ENCODE assay signal across 7 cellular contexts in the genomic region with DNA sequence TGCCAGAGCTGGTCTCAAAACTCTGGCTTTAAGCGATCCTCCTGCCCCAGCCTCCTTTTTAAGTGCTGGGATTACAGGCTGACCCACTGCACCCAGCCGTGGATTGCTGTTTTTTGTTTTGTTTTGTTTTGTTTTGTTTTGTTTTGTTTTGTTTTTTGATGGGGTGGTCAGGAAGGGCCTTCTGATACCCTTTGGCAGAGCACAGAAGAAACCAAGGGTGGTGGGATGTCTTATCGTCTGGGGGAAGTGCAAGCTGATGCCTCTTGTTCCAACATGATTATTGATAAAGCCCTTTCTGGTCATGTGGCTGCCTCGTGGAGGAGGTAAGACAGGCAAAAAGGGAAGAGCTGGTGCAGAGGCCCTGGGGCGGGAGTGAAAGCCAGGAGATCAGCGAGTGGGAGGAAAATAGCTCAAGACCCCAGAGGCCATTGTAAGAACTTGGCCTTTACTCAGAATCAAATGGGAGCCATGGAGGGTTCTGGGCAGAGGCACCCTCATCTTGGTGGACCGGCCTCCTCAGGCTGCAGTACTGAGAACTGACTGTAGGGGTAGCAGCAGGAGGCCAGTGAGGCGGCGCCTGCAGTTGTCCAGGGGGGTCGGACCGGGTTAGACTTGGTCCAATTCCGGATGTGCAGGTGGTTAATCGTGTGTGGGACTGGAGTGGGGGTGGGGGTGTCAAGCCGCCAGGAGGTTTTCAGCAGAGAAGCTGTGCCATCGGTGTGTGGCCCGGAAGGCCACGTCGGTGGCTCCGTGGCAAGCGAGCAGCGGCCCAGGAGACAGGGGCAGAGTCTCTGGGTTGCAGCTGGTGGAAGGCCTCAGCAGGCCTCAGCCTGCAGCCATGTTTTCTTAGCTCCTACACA.
DNase-seq lines count a peak whose midpoint lies in the region; ATAC-seq and TF ChIP-seq lines count a peak whose summit lies in the region.

No MANE protein-coding gene starts in this region.

- TF ChIP-seq POLR2A in erythroblast (IDR thresholded peaks at IDR 0.05; ENCODE audit: low read length): no peak

- peak; percentile 53 for TF ChIP-seq CTCF in GM13977 (IDR thresholded peaks at IDR 0.05; ENCODE audit: extremely low read depth, insufficient read depth, missing control alignments)

- DNase-seq in GM13977 (ENCODE audit: low spot score): no peak
- peak; percentile 10 for DNase-seq in T-helper 9 cell
- DNase-seq in erythroblast (lab: John Stamatoyannopoulos, UW): peak; percentile 70 to 74
- peak; percentile 26 to 32 for DNase-seq in stimulated activated CD4-positive, alpha-beta T cell treated with anti-CD3 and anti-CD28 coated beads, Interleukin-2, amount 100 ng/mL, for 24 hours
- no peak for DNase-seq in islet precursor cell

- in situ Hi-C loops in GM13977 (cut with MboI; ENCODE audit: low pct_unique_long_range_greater_than_20kb, low sequenced_read_pairs, unreplicated experiment): no loop called here

- no peak for ATAC-seq in GM19328 (IDR thresholded peaks at IDR 0.05; ENCODE audit: unreplicated experiment)
- ATAC-seq in GM21528 (IDR thresholded peaks at IDR 0.05; ENCODE audit: low FRiP score, unreplicated experiment): no peak

Comparison
In these comparisons a context has a peak if more than half of its experiments do, and no peak if none do; other contexts are left out.
1. DNase-seq: peak in T-helper 9 cell (single experiment), erythroblast (2 of 2) and stimulated activated CD4-positive, alpha-beta T cell treated with anti-CD3 and anti-CD28 coated beads, Interleukin-2, amount 100 ng/mL, for 24 hours (2 of 2); none in GM13977 (single experiment) and islet precursor cell (single experiment).